1 cellular context compared by ENCODE assay signal in the genomic region with DNA sequence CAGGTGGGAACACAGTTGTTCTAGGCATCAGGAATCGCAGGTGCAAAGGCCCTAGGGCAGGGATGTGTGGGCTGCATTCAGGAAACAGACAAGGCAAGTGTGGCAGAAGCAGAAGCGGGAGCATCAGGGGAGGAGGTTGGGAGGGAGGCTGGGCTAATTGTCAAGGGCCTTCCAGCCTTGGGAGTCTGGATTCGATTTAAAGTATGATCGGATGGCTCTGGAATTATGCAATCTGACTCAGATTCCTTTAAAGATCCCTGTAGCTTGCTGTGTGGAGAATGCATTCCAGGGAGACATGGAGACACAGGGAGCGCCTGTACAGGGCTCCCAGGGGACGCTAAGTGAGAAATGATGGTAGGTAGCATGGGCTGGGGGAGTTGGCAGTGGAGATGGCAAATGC.
TF ChIP-seq lines count a peak whose summit lies in the region.

No MANE protein-coding gene starts in this region.

TF ChIP-seq in SK-N-SH, 30 proteins besides CTCF, POLR2A, EP300 and RAD21 (continued from another document):
- TF ChIP-seq, protein P1, sequence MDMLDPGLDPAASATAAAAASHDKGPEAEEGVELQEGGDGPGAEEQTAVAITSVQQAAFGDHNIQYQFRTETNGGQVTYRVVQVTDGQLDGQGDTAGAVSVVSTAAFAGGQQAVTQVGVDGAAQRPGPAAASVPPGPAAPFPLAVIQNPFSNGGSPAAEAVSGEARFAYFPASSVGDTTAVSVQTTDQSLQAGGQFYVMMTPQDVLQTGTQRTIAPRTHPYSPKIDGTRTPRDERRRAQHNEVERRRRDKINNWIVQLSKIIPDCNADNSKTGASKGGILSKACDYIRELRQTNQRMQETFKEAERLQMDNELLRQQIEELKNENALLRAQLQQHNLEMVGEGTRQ (IDR thresholded peaks at IDR 0.05; ENCODE audit: borderline replicate concordance, low read depth, low read length) = no peak
- TF ChIP-seq RXRA (IDR thresholded peaks at IDR 0.05; ENCODE audit: borderline replicate concordance, low read depth) (no peak), SMC3 (IDR thresholded peaks at IDR 0.05; ENCODE audit: low read depth, low read length) (no peak), YY1 (IDR thresholded peaks at IDR 0.05; ENCODE audit: low read depth) (no peak), MXI1 (IDR thresholded peaks at IDR 0.05; ENCODE audit: low read depth, low read length) (no peak), MEF2A (IDR thresholded peaks at IDR 0.05; ENCODE audit: borderline replicate concordance, low read depth) (no peak), NRF1 (IDR thresholded peaks at IDR 0.05; ENCODE audit: low read depth, low read length) (no peak), FOXM1 (IDR thresholded peaks at IDR 0.05; ENCODE audit: low read depth) (no peak), ZBTB33 (IDR thresholded peaks at IDR 0.05; ENCODE audit: borderline replicate concordance, low read depth) (no peak), FOSL2 (IDR thresholded peaks at IDR 0.05; ENCODE audit: borderline replicate concordance, low read depth) (peak; percentile 50; the same call in 1 of the 2 replicates), USF1 (IDR thresholded peaks at IDR 0.05; ENCODE audit: borderline replicate concordance, low read depth) (no peak), GATA2 (CRISPR knock-in tag; IDR thresholded peaks at IDR 0.05) (no peak), RFX5 (IDR thresholded peaks at IDR 0.05; ENCODE audit: low read length) (no peak), ELF1 (IDR thresholded peaks at IDR 0.05) (no peak), RCOR1 (IDR thresholded peaks at IDR 0.05; ENCODE audit: low read length) (no peak), NFIC (IDR thresholded peaks at IDR 0.05; ENCODE audit: borderline replicate concordance) (peak; percentile 59), TCF12 (IDR thresholded peaks at IDR 0.05) (peak; percentile 89), JUND (IDR thresholded peaks at IDR 0.05) (peak; percentile 20; the same call in 1 of the 2 replicates), TEAD4 (IDR thresholded peaks at IDR 0.05; ENCODE audit: borderline replicate concordance, insufficient read depth) (0 out of 2 replicates have a peak, but pooled peaks have one; percentile 35), GABPA (IDR thresholded peaks at IDR 0.05; ENCODE audit: low read depth) (no peak)
